8 cellular contexts compared by ENCODE assay signal in the genomic region with DNA sequence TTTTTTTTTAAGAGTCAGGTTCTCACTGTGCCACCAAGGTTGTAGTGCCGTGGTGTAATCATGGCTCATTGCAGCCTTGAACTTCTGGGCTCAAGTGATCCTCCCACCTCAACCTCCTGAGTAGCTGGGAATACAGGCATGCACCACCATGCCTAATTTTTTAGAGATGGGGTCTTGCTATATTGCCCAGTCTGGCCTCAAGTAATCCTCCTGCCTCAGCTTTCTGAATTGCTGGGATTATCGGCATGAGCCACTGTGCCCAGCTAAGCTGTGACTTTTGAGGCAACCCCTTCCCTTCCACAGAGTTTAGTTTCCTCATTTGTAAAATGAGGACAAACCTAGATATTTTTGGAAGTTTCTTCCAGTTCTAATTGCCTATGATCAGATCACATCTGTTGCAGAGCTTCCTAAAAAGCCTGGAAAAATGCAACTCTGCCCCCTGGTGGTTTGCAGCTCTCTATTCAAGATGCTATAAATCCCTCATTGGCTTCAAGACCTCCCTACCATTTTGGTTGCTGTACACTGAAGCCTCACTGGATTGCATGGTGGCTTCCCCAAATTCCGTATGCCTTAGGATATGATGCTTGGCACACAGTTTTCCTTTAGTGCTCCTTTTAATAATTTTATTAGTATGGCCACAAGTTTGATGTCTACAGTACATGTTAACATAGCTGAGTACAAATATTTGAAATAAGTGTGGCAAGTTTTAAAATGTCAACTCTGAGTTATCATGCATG. TPM values are rescaled to one million over a fixed set of nuclear protein-coding genes. Genes with fewer than 3 reads are reported as not detected.
DNase-seq lines count a peak whose midpoint lies in the region; ATAC-seq and TF ChIP-seq lines count a peak whose summit lies in the region.

No MANE protein-coding gene starts in this region.

- H3K36me3 ChIP-seq in cardiac muscle cell (peaks cover 28% of the 10 kb centered on the region), left lung (peaks cover 0 to 99% of the 10 kb centered on the region in 2 donors)

- no peak for ATAC-seq in central memory CD8-positive, alpha-beta T cell (replicated peaks; ENCODE audit: extremely low read depth, poor library complexity, severe bottlenecking)
- peak; percentile 83 for ATAC-seq in left lung
- no peak for ATAC-seq in GM18867 (IDR thresholded peaks at IDR 0.05; ENCODE audit: unreplicated experiment)

- H3K9me3 ChIP-seq in cardiac muscle cell (ENCODE audit: low read depth) (no peaks in the 10 kb centered on the region), left lung (no peaks in the 10 kb centered on the region)

- H3K27ac ChIP-seq in cardiac muscle cell (no peak overlapping the region), left lung (no peak overlapping the region)

- H3K27me3 Mint-ChIP-seq in central memory CD8-positive, alpha-beta T cell = no peaks in the 10 kb centered on the region

- H3K9me3 Mint-ChIP-seq in central memory CD8-positive, alpha-beta T cell = no peaks in the 10 kb centered on the region

- H3K4me1 Mint-ChIP-seq in central memory CD8-positive, alpha-beta T cell = no peaks in the 10 kb centered on the region

- H3K27me3 ChIP-seq in cardiac muscle cell = no peaks in the 10 kb centered on the region
- H3K27me3 ChIP-seq in left lung = no peaks in the 10 kb centered on the region

- intact Hi-C loops in cardiac septum (cut with DNase I) (loop anchor here (1.0 kb wide), 1 partner anchor 416 kb away; no protein-coding TSS in a partner anchor), left lung (cut with DNase I) (loop anchor here in 1 of 2 donors (5.0 kb wide), 1 partner anchor 115 kb away; no protein-coding TSS in a partner anchor)

- H3K4me3 ChIP-seq in cardiac muscle cell (no peak overlapping the region), left lung (no peak overlapping the region)

- TF ChIP-seq CTCF in cardiac muscle cell (IDR thresholded peaks at IDR 0.05; ENCODE audit: low read depth, low read length) (peak; percentile 80), left lung (IDR thresholded peaks at IDR 0.05) (peak; percentile 76 to 78)

- H3K4me1 ChIP-seq in cardiac muscle cell (ENCODE audit: low read depth) = no peaks in the 10 kb centered on the region
- H3K4me1 ChIP-seq in left lung = no peaks in the 10 kb centered on the region

- no peak overlapping the region for H3K4me3 Mint-ChIP-seq in central memory CD8-positive, alpha-beta T cell

- DNase-seq in cardiac muscle cell (ENCODE audit: low read depth in 1 of 2, low spot score in 1 of 2) (peak; percentile 77 to 86), cardiac septum (ENCODE audit: low spot score) (no peak), NCI-H345 treated with DMSO at 0.1 percent for 48 hours (lab: John Stamatoyannopoulos, UW; ENCODE audit: unreplicated experiment) (peak; percentile 54), left lung (peak in 1 of 2 donors; percentile 58)
- peak; percentile 36 for DNase-seq in activated CD4-positive, CD25-positive, alpha-beta regulatory T cell treated with anti-CD3 and anti-CD28 coated beads, Interleukin-2, amount 50 U/mL, for 16 hours (ENCODE audit: low read depth, low spot score)
- DNase-seq in central memory CD8-positive, alpha-beta T cell (ENCODE audit: low spot score in 2 of 2) = peak; percentile 22 to 24
- DNase-seq in stimulated activated CD4-positive, alpha-beta T cell treated with anti-CD3 and anti-CD28 coated beads, TNF-alpha, amount 100 ng/mL, for 1 hour (ENCODE audit: low read depth in 3 of 3, low spot score in 1 of 3) = peak; percentile 7 to 34 (median 11)

- no peak overlapping the region for H3K27ac Mint-ChIP-seq in central memory CD8-positive, alpha-beta T cell (ENCODE audit: low read depth)

- peaks cover 49% of the 10 kb centered on the region for H3K36me3 Mint-ChIP-seq in central memory CD8-positive, alpha-beta T cell (ENCODE audit: insufficient read depth)

RNA-seq across cellular contexts. Expression of a gene that starts 19.3 kb away (rescaled TPM):
- 52.7 and 82.3 TPM in 2 replicates for total RNA-seq in cardiac muscle cell
- 67.5 and 84.6 TPM in 2 replicates for polyA plus RNA-seq in cardiac muscle cell
- 89.1 TPM for total RNA-seq in cardiac septum
- total RNA-seq in left lung = 100 to 1,000 TPM in 1 of 2 donors, 10 to 100 TPM in 1; 84.6 to 111 TPM

RNA-seq across cellular contexts. Expression of a gene that starts 21.2 kb away (rescaled TPM):
- total RNA-seq in cardiac muscle cell (6.4 and 11.7 TPM in 2 replicates), cardiac septum (7.3 TPM), left lung (10 to 100 TPM; 22.3 to 23.6 TPM)
- 8.6 and 11.9 TPM in 2 replicates for polyA plus RNA-seq in cardiac muscle cell

RNA-seq across cellular contexts. Expression of a gene that starts 52.9 kb away (rescaled TPM):
- total RNA-seq in cardiac muscle cell (31.5 and 32.5 TPM in 2 replicates), cardiac septum (30.1 TPM), left lung (10 to 100 TPM; 57.3 to 70.2 TPM)
- 61.6 and 63.0 TPM in 2 replicates for polyA plus RNA-seq in cardiac muscle cell
